21 cellular contexts compared by ENCODE assay signal in genomic region chr5:53815471-53815870, GRCh38.
DNase-seq lines count a peak whose midpoint lies in the region; FAIRE-seq and TF ChIP-seq lines count a peak whose summit lies in the region.
"Had no signal": no experiment of that assay in that cellular context is flagged by ENCODE, and none has a peak within 500 bp of the region (broad histone marks: within the 10 kb centered on the region; RNA-seq: fewer than 3 reads in every experiment).

No MANE protein-coding gene starts in this region.

- H3K27ac ChIP-seq in H1 (ENCODE audit: low read depth, low read length): no peak overlapping the region
- H3K27ac ChIP-seq in ascending aorta: no peak overlapping the region
- H3K27ac ChIP-seq: BLaER1 treated with 17β-estradiol and CSF1 and Interleukin-3, amounts not matched to agents 10 nM and 100 nM; HL-60 had no signal

- H3K27me3 Mint-ChIP-seq in activated CD4-positive, alpha-beta T cell treated with anti-CD3 and anti-CD28 coated beads, Interleukin-2, amount 10 ng/mL, durations not matched to agents 7 days and 5 days: peaks cover 7% of the 10 kb centered on the region
- H3K27me3 Mint-ChIP-seq: B cell had no signal

- intact Hi-C loops in ascending aorta (cut with DNase I): no loop called here

- peaks cover 0 to 4% (median 2%) of the 10 kb centered on the region in 4 experiments; a peak in 3 of 7 replicates for H3K4me1 ChIP-seq in H1 (replicated peaks in 1 of 4; ENCODE audit: control insufficient read depth in 3 of 4, insufficient read depth in 4 of 4, low read length in 3 of 4)
- H3K4me1 ChIP-seq in ascending aorta: no peaks in the 10 kb centered on the region

- no peak overlapping the region for H3K4ac ChIP-seq in H1 (replicated peaks; ENCODE audit: insufficient read length, low read depth, low read length)

- H3K36me3 ChIP-seq in H7 (replicated peaks; ENCODE audit: control insufficient read depth, insufficient read depth, low read length) (no peaks in the 10 kb centered on the region), H1 (ENCODE audit: control insufficient read depth in 2 of 4, insufficient read depth in 4 of 4, low read length in 3 of 4) (no peaks in the 10 kb centered on the region), ascending aorta (no peaks in the 10 kb centered on the region)
- H3K36me3 ChIP-seq: BLaER1 treated with 17β-estradiol and CSF1 and Interleukin-3, amounts not matched to agents 10 nM and 100 nM had no signal

- FAIRE-seq in H1 (lab: Jason Lieb, UNC) (peak; percentile 68), D721Med (lab: Jason Lieb, UNC) (no peak)
- FAIRE-seq: G401.6, GM12891, H54 had no signal

- H3K4me3 Mint-ChIP-seq in activated CD4-positive, alpha-beta T cell treated with anti-CD3 and anti-CD28 coated beads, Interleukin-2, amount 10 ng/mL, durations not matched to agents 7 days and 5 days: no peak overlapping the region
- H3K4me3 Mint-ChIP-seq: B cell; CD8-positive, alpha-beta T cell; HFFc6 had no signal

- no peak overlapping the region for H4K91ac ChIP-seq in H1 (replicated peaks; ENCODE audit: insufficient read length, low read length)

- H3K14ac ChIP-seq in H1 (ENCODE audit: insufficient read length): no peak overlapping the region

- no peaks in the 10 kb centered on the region for H3K36me3 Mint-ChIP-seq in activated CD4-positive, alpha-beta T cell treated with anti-CD3 and anti-CD28 coated beads, Interleukin-2, amount 10 ng/mL, durations not matched to agents 7 days and 5 days (ENCODE audit: low read depth)
- H3K36me3 Mint-ChIP-seq: CD8-positive, alpha-beta T cell had no signal

- TF ChIP-seq EP300 in H1 (IDR thresholded peaks at IDR 0.05; ENCODE audit: borderline replicate concordance in 1 of 2, low read depth in 2 of 2, low read length in 2 of 2): no peak

- H3K23ac ChIP-seq in H1 (ENCODE audit: insufficient read length): no peak overlapping the region

- no peak overlapping the region for H2BK120ac ChIP-seq in H1 (replicated peaks; ENCODE audit: low read depth, low read length)

- H3K4me2 ChIP-seq in H1 (ENCODE audit: insufficient read depth in 1 of 2, low read depth in 2 of 2, low read length in 2 of 2): peak overlapping the region in 1 of 2 experiments; percentile 4; a peak in 1 of 4 replicates

- H3K79me1 ChIP-seq in H1 (ENCODE audit: low read depth, low read length): no peaks in the 10 kb centered on the region

- no peaks in the 10 kb centered on the region for H3K9me3 Mint-ChIP-seq in activated CD4-positive, alpha-beta T cell treated with anti-CD3 and anti-CD28 coated beads, Interleukin-2, amount 10 ng/mL, durations not matched to agents 7 days and 5 days
- H3K9me3 Mint-ChIP-seq: CD8-positive, alpha-beta T cell; HFFc6 had no signal

- POLR2A ChIA-PET in H1 (lab: Charles Lee; ENCODE audit: partially characterized antibody): no interaction called here
- POLR2A ChIA-PET in activated CD4-positive, alpha-beta T cell treated with anti-CD3 and anti-CD28 coated beads, Interleukin-2, amount 10 ng/mL, durations not matched to agents 7 days and 5 days (lab: Charles Lee): no interaction called here

- H4K8ac ChIP-seq in H1 (ENCODE audit: extremely low read depth, insufficient read depth, low read length): no peak overlapping the region

- no peaks in the 10 kb centered on the region for H4K20me1 ChIP-seq in H1 (replicated peaks in 1 of 2; ENCODE audit: control insufficient read depth in 1 of 2, insufficient read depth in 2 of 2, low read length in 2 of 2)
- H4K20me1 ChIP-seq: BLaER1 treated with 17β-estradiol and CSF1 and Interleukin-3, amounts not matched to agents 10 nM and 100 nM had no signal

- H2BK20ac ChIP-seq in H1 (ENCODE audit: low read length): no peak overlapping the region

- H2BK15ac ChIP-seq in H1 (ENCODE audit: low read length): no peak overlapping the region

- TF ChIP-seq RAD21 in H1 (IDR thresholded peaks at IDR 0.05 in 1 of 2, conservative IDR thresholded peaks at IDR 0.05 in 1 of 2; ENCODE audit: low read depth in 2 of 2, low read length in 2 of 2): no peak

- no peak for TF ChIP-seq CTCF in H1 (IDR thresholded peaks at IDR 0.05; ENCODE audit: control extremely low read depth in 1 of 3, insufficient read depth in 1 of 3, low read depth in 1 of 3, low read length in 3 of 3)
- no peak for TF ChIP-seq CTCF in D721Med (IDR thresholded peaks at IDR 0.05; ENCODE audit: insufficient read depth, missing control alignments)
- TF ChIP-seq CTCF in ascending aorta (IDR thresholded peaks at IDR 0.05): no peak

- H3K9me3 ChIP-seq in H1 (ENCODE audit: insufficient read depth in 2 of 2, low read depth in 1 of 2, low read length in 1 of 2) (no peaks in the 10 kb centered on the region), ascending aorta (no peaks in the 10 kb centered on the region)
- H3K9me3 ChIP-seq: BLaER1 treated with 17β-estradiol and CSF1 and Interleukin-3, amounts not matched to agents 10 nM and 100 nM had no signal

- H2BK5ac ChIP-seq in H1 (ENCODE audit: low read depth, low read length): no peak overlapping the region

- no peak for TF ChIP-seq POLR2A in H1 (IDR thresholded peaks at IDR 0.05; ENCODE audit: control extremely low read depth in 1 of 2, low read depth in 2 of 2, low read length in 2 of 2)

- no peaks in the 10 kb centered on the region for H3K27me3 ChIP-seq in H7 (ENCODE audit: control insufficient read depth, insufficient read depth, low read length)
- no peaks in the 10 kb centered on the region for H3K27me3 ChIP-seq in H1 (replicated peaks in 1 of 4; ENCODE audit: control insufficient read depth in 3 of 4, extremely low read depth in 1 of 4, insufficient read depth in 3 of 4, low read length in 3 of 4)
- no peaks in the 10 kb centered on the region for H3K27me3 ChIP-seq in ascending aorta
- H3K27me3 ChIP-seq: BLaER1 treated with 17β-estradiol and CSF1 and Interleukin-3, amounts not matched to agents 10 nM and 100 nM had no signal

- H2AFZ ChIP-seq in H1 (ENCODE audit: low read length): no peak overlapping the region

- no peaks in the 10 kb centered on the region for H3K4me1 Mint-ChIP-seq in activated CD4-positive, alpha-beta T cell treated with anti-CD3 and anti-CD28 coated beads, Interleukin-2, amount 10 ng/mL, durations not matched to agents 7 days and 5 days
- H3K4me1 Mint-ChIP-seq: B cell had no signal

- H2BK12ac ChIP-seq in H1 (ENCODE audit: low read depth, low read length): no peak overlapping the region

- CTCF ChIA-PET in H1 (lab: Charles Lee; ENCODE audit: partially characterized antibody): no interaction called here
- CTCF ChIA-PET in activated CD4-positive, alpha-beta T cell treated with anti-CD3 and anti-CD28 coated beads, Interleukin-2, amount 10 ng/mL, durations not matched to agents 7 days and 5 days (lab: Charles Lee): no interaction called here

- H3K4me3 ChIP-seq in H7 (ENCODE audit: insufficient read depth, low read depth, low read length): no peak overlapping the region
- H3K4me3 ChIP-seq in H1 (ENCODE audit: extremely low read depth in 1 of 4, insufficient read depth in 2 of 4, low read depth in 3 of 4, low read length in 4 of 4): no peak overlapping the region
- no peak overlapping the region for H3K4me3 ChIP-seq in ascending aorta
- H3K4me3 ChIP-seq: BLaER1 treated with 17β-estradiol and CSF1 and Interleukin-3, amounts not matched to agents 10 nM and 100 nM had no signal

- no peak overlapping the region for H2AK5ac ChIP-seq in H1 (ENCODE audit: low read depth, low read length)

- no peak overlapping the region for H3K56ac ChIP-seq in H1 (replicated peaks; ENCODE audit: insufficient read length, low read depth, low read length)

- WGBS in H1 (ENCODE audit: extremely low coverage in 1 of 2, insufficient coverage in 1 of 2, insufficient read length in 1 of 2, insufficient replicate concordance in 2 of 2, low coverage in 1 of 2, low lambda C conversion rate in 2 of 2, missing lambda C conversion rate in 1 of 2), 2 experiments: 75% methylated on average over 2 of the region's 2 CpGs; no CpG with 5 or more reads in 1 of the 2 experiments

- no peak overlapping the region for H3K27ac Mint-ChIP-seq in activated CD4-positive, alpha-beta T cell treated with anti-CD3 and anti-CD28 coated beads, Interleukin-2, amount 10 ng/mL, durations not matched to agents 7 days and 5 days
- H3K27ac Mint-ChIP-seq: B cell; CD8-positive, alpha-beta T cell; HFFc6 had no signal

- H3K9ac ChIP-seq in H1 (replicated peaks in 1 of 4; ENCODE audit: extremely low read depth in 1 of 4, low read depth in 3 of 4, low read length in 3 of 4): no peak overlapping the region
- H3K9ac ChIP-seq: BLaER1 treated with 17β-estradiol and CSF1 and Interleukin-3, amounts not matched to agents 10 nM and 100 nM had no signal

- peak; percentile 8 for DNase-seq in ELF-1 (ENCODE audit: low read depth, low spot score)
- peak; percentile 18 for DNase-seq in H7
- no peak for DNase-seq in H1 (ENCODE audit: low read depth in 1 of 2, low spot score in 2 of 2)
- DNase-seq in iPS-NIHi7 (ENCODE audit: extremely low spot score): peak; percentile 24
- no peak for DNase-seq in activated CD4-positive, alpha-beta T cell treated with anti-CD3 and anti-CD28 coated beads, Interleukin-2, amount 10 ng/mL, durations not matched to agents 7 days and 5 days
- no peak for DNase-seq in D721Med (ENCODE audit: insufficient read length, low spot score)
- DNase-seq in ascending aorta (ENCODE audit: low spot score in 2 of 2): no peak
- DNase-seq: Calu3; CD8-positive, alpha-beta T cell; DMS 273 treated with DMSO at 0.1 percent for 48 hours; DMS53; DND-41; EL; HFFc6; IMR-90 had no signal

- H3K79me2 ChIP-seq in H1 (ENCODE audit: control insufficient read depth in 1 of 2, insufficient read depth in 2 of 2, low read length in 2 of 2): no peaks in the 10 kb centered on the region

- H3K23me2 ChIP-seq in H1 (ENCODE audit: low read depth, low read length): no peaks in the 10 kb centered on the region

- no peak overlapping the region for H4K5ac ChIP-seq in H1 (ENCODE audit: insufficient read length, low read depth, low read length)

- H3K18ac ChIP-seq in H1 (ENCODE audit: extremely low read depth, low read length): no peak overlapping the region

TF ChIP-seq in H1, 55 proteins besides CTCF, POLR2A, EP300 and RAD21 (continues in another document):
- TF ChIP-seq CBX5 (IDR thresholded peaks at IDR 0.05; ENCODE audit: low read depth, low read length) (no peak), POU5F1 (IDR thresholded peaks at IDR 0.05; ENCODE audit: low read depth, low read length) (no peak), BCL11A (IDR thresholded peaks at IDR 0.05; ENCODE audit: low read depth in 2 of 2, low read length in 2 of 2) (no peak), JUND (IDR thresholded peaks at IDR 0.05; ENCODE audit: low read length) (no peak), SAP30 (IDR thresholded peaks at IDR 0.05; ENCODE audit: insufficient read depth, insufficient replicate concordance, low read length) (no peak), NRF1 (IDR thresholded peaks at IDR 0.05; ENCODE audit: low read depth, low read length) (no peak), EGR1 (IDR thresholded peaks at IDR 0.05; ENCODE audit: borderline replicate concordance, low read depth, low read length) (no peak), RFX5 (IDR thresholded peaks at IDR 0.05; ENCODE audit: borderline replicate concordance, low read depth, low read length) (no peak), ASH2L (IDR thresholded peaks at IDR 0.05; ENCODE audit: low read length) (no peak), TAF1 (IDR thresholded peaks at IDR 0.05; ENCODE audit: low read depth, low read length) (no peak), TBP (IDR thresholded peaks at IDR 0.05; ENCODE audit: low read depth, low read length) (no peak), YY1 (IDR thresholded peaks at IDR 0.05; ENCODE audit: low read depth, low read length) (no peak)

Comparison
In these comparisons a context has a peak if more than half of its experiments do, and no peak if none do; other contexts are left out.
1. DNase-seq: peak in ELF-1 (single experiment), H7 (single experiment) and iPS-NIHi7 (single experiment); none in H1 (0 of 2), activated CD4-positive, alpha-beta T cell treated with anti-CD3 and anti-CD28 coated beads, Interleukin-2, amount 10 ng/mL, durations not matched to agents 7 days and 5 days (single experiment), D721Med (single experiment) and ascending aorta (0 of 2).